Comparison of ENCODE assay signal across 29 cellular contexts in the genomic region with DNA sequence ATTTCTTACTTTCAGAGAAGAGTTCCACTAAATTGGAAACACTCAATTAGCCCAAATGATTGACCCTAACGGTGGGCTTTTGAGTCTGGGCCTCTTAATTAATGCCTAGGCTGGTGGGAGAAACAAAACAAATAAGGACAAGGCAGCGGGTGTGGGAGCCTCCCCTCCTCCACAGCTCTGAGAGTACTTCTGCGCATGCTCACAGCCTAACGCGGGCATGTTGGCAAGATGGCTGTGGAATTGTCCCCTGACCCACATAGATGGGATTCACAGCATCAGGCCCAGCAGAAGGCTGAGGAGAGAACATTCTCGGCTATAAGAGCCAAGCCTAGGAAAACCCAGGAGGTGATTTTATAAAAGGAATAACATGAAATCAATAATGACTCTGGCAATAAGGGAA.
"Had no signal": no experiment of that assay in that cellular context is flagged by ENCODE, and none has a peak within 500 bp of the region (broad histone marks: within the 10 kb centered on the region; RNA-seq: fewer than 3 reads in every experiment).

No MANE protein-coding gene starts in this region.

- H3K9me3 ChIP-seq: neutrophil, ovary, right lobe of liver, sigmoid colon, transverse colon, upper lobe of right lung, uterus had no signal

- ATAC-seq: naive thymus-derived CD8-positive, alpha-beta T cell; natural killer cell treated with Interleukin-12 subunit alpha and Interleukin-12 subunit beta and Interleukin-15 and Interleukin-18, amount 100 ng/mL, for 72 hours; psoas muscle; right cardiac atrium; right lobe of liver; stimulated activated effector memory CD8-positive, alpha-beta T cell treated with anti-CD3 and anti-CD28 coated beads, Interleukin-12 subunit alpha, Interleukin-12 subunit beta, amount 100 ng/mL, for 72 hours; stimulated activated naive B cell treated with anti-CD40 and anti-IgM and Interleukin-4, amounts not matched to agents 10 μg/mL and 1 μg/mL and 100 μg/mL, for 72 hours; upper lobe of right lung had no signal

- H3K4me3 ChIP-seq: ovary, psoas muscle, right lobe of liver, sigmoid colon, stomach, tibial artery, transverse colon, upper lobe of right lung, uterus had no signal

- H3K27me3 Mint-ChIP-seq: naive thymus-derived CD8-positive, alpha-beta T cell; progenitor cell of endocrine pancreas; stimulated activated naive CD8-positive, alpha-beta T cell treated with anti-CD3 and anti-CD28 coated beads, Interleukin-15, Interleukin-2, amounts not matched to agents 100 ng/mL and 50 ng/mL, for 24 hours; type B pancreatic cell had no signal

- H3K27ac ChIP-seq: neutrophil, ovary, parathyroid adenoma, psoas muscle, right lobe of liver, sigmoid colon, stomach, tibial artery, transverse colon, upper lobe of right lung, uterus had no signal

- DNase-seq: naive thymus-derived CD8-positive, alpha-beta T cell; nephron progenitor cell; nucleus accumbens; ovary; posterior cingulate gyrus; psoas muscle; right cardiac atrium; right lobe of liver; sigmoid colon; small intestine; stimulated activated CD4-positive, alpha-beta T cell treated with anti-CD3 and anti-CD28 coated beads, Interleukin-15, amount 100 ng/mL, for 24 hours; stimulated activated CD4-positive, alpha-beta T cell treated with anti-CD3 and anti-CD28 coated beads, Interleukin-2, amount 100 ng/mL, for 24 hours; stimulated activated CD4-positive, alpha-beta T cell treated with anti-CD3 and anti-CD28 coated beads, Interleukin-2, amount 100 ng/mL, for 48 hours; stimulated activated CD4-positive, alpha-beta T cell treated with anti-CD3 and anti-CD28 coated beads, Interleukin-4, amount 100 ng/mL, for 24 hours; stimulated activated naive B cell treated with anti-CD40 and anti-IgM and Interleukin-4, amounts not matched to agents 10 μg/mL and 1 μg/mL and 100 μg/mL, for 72 hours; stimulated activated naive CD4-positive, alpha-beta T cell treated with Interleukin-2 at 50 U/mL for 16 hours; stomach; tibial artery; transverse colon; upper lobe of right lung; uterus had no signal

- H3K27ac Mint-ChIP-seq: natural killer cell treated with Interleukin-12 subunit alpha and Interleukin-12 subunit beta and Interleukin-15 and Interleukin-18, amount 100 ng/mL, for 72 hours; progenitor cell of endocrine pancreas; stimulated activated effector memory CD8-positive, alpha-beta T cell treated with anti-CD3 and anti-CD28 coated beads, Interleukin-12 subunit alpha, Interleukin-12 subunit beta, amount 100 ng/mL, for 72 hours; stimulated activated naive B cell treated with anti-CD40 and anti-IgM and Interleukin-4, amounts not matched to agents 10 μg/mL and 1 μg/mL and 100 μg/mL, for 72 hours; stimulated activated naive CD8-positive, alpha-beta T cell treated with anti-CD3 and anti-CD28 coated beads, Interleukin-15, Interleukin-2, amounts not matched to agents 100 ng/mL and 50 ng/mL, for 24 hours; type B pancreatic cell had no signal

- H3K4me3 Mint-ChIP-seq: naive thymus-derived CD8-positive, alpha-beta T cell; natural killer cell treated with Interleukin-12 subunit alpha and Interleukin-12 subunit beta and Interleukin-15 and Interleukin-18, amount 100 ng/mL, for 72 hours; nephron progenitor cell; neural crest cell; stimulated activated effector memory CD8-positive, alpha-beta T cell treated with anti-CD3 and anti-CD28 coated beads, Interleukin-12 subunit alpha, Interleukin-12 subunit beta, amount 100 ng/mL, for 72 hours; stimulated activated naive B cell treated with anti-CD40 and anti-IgM and Interleukin-4, amounts not matched to agents 10 μg/mL and 1 μg/mL and 100 μg/mL, for 72 hours; stimulated activated naive CD8-positive, alpha-beta T cell treated with anti-CD3 and anti-CD28 coated beads, Interleukin-15, Interleukin-2, amounts not matched to agents 100 ng/mL and 50 ng/mL, for 24 hours; type B pancreatic cell had no signal

- H3K4me1 Mint-ChIP-seq: naive thymus-derived CD8-positive, alpha-beta T cell; neural crest cell; stimulated activated effector memory CD8-positive, alpha-beta T cell treated with anti-CD3 and anti-CD28 coated beads, Interleukin-12 subunit alpha, Interleukin-12 subunit beta, amount 100 ng/mL, for 72 hours; stimulated activated naive B cell treated with anti-CD40 and anti-IgM and Interleukin-4, amounts not matched to agents 10 μg/mL and 1 μg/mL and 100 μg/mL, for 72 hours had no signal

- H3K36me3 Mint-ChIP-seq: naive thymus-derived CD8-positive, alpha-beta T cell; natural killer cell treated with Interleukin-12 subunit alpha and Interleukin-12 subunit beta and Interleukin-15 and Interleukin-18, amount 100 ng/mL, for 72 hours; stimulated activated effector memory CD8-positive, alpha-beta T cell treated with anti-CD3 and anti-CD28 coated beads, Interleukin-12 subunit alpha, Interleukin-12 subunit beta, amount 100 ng/mL, for 72 hours; stimulated activated naive B cell treated with anti-CD40 and anti-IgM and Interleukin-4, amounts not matched to agents 10 μg/mL and 1 μg/mL and 100 μg/mL, for 72 hours had no signal

- H3K36me3 ChIP-seq: neutrophil, ovary, right lobe of liver, sigmoid colon, stomach, tibial artery, transverse colon, upper lobe of right lung, uterus had no signal

- H3K9me3 Mint-ChIP-seq: naive thymus-derived CD8-positive, alpha-beta T cell; natural killer cell treated with Interleukin-12 subunit alpha and Interleukin-12 subunit beta and Interleukin-15 and Interleukin-18, amount 100 ng/mL, for 72 hours; stimulated activated effector memory CD8-positive, alpha-beta T cell treated with anti-CD3 and anti-CD28 coated beads, Interleukin-12 subunit alpha, Interleukin-12 subunit beta, amount 100 ng/mL, for 72 hours; stimulated activated naive B cell treated with anti-CD40 and anti-IgM and Interleukin-4, amounts not matched to agents 10 μg/mL and 1 μg/mL and 100 μg/mL, for 72 hours; stimulated activated naive CD8-positive, alpha-beta T cell treated with anti-CD3 and anti-CD28 coated beads, Interleukin-15, Interleukin-2, amounts not matched to agents 100 ng/mL and 50 ng/mL, for 24 hours had no signal

- H3K27me3 ChIP-seq: neutrophil, ovary, right lobe of liver, sigmoid colon, stomach, tibial artery, transverse colon, upper lobe of right lung, uterus had no signal
